In genomic region chr16:69378760-69379159, GRCh38 we compare ENCODE assay signal across 20 cellular contexts. TPM values are rescaled to one million over a fixed set of nuclear protein-coding genes. Genes with fewer than 3 reads are reported as not detected.
DNase-seq lines count a peak whose midpoint lies in the region; ATAC-seq lines count a peak whose summit lies in the region.
"Had no signal": no experiment of that assay in that cellular context is flagged by ENCODE, and none has a peak within 500 bp of the region (broad histone marks: within the 10 kb centered on the region; RNA-seq: fewer than 3 reads in every experiment).

No MANE protein-coding gene starts in this region.

- H3K4me1 Mint-ChIP-seq in activated CD4-positive, alpha-beta T cell treated with anti-CD3 and anti-CD28 coated beads for 36 hours, result peaks cover 46% of the 10 kb centered on the region
- H3K4me1 Mint-ChIP-seq in IgD-negative memory B cell, result peaks cover 32 to 35% (median 33%) of the 10 kb centered on the region in 3 donors

- H3K36me3 Mint-ChIP-seq in activated CD4-positive, alpha-beta T cell treated with anti-CD3 and anti-CD28 coated beads for 36 hours (ENCODE audit: low read depth), result peaks cover 63% of the 10 kb centered on the region
- peaks cover 24% of the 10 kb centered on the region for H3K36me3 Mint-ChIP-seq in IgD-negative memory B cell

- no peak overlapping the region for H3K4me3 Mint-ChIP-seq in activated CD4-positive, alpha-beta T cell treated with anti-CD3 and anti-CD28 coated beads for 36 hours
- peak overlapping the region in 2 of 4 donors; percentile 4 to 45 for H3K4me3 Mint-ChIP-seq in IgD-negative memory B cell

- no peak for ATAC-seq in activated CD4-positive, alpha-beta T cell treated with anti-CD3 and anti-CD28 coated beads for 36 hours
- ATAC-seq in GM21737 (IDR thresholded peaks at IDR 0.05; ENCODE audit: unreplicated experiment), result no peak
- ATAC-seq: GM12878, left ventricle myocardium superior, right cardiac atrium had no signal

- no peaks in the 10 kb centered on the region for H3K9me3 Mint-ChIP-seq in activated CD4-positive, alpha-beta T cell treated with anti-CD3 and anti-CD28 coated beads for 36 hours (ENCODE audit: low read depth)
- no peaks in the 10 kb centered on the region for H3K9me3 Mint-ChIP-seq in IgD-negative memory B cell

- POLR2A ChIA-PET in activated CD4-positive, alpha-beta T cell treated with anti-CD3 and anti-CD28 coated beads for 36 hours (lab: Charles Lee), result interaction anchor here (0.6 kb wide), 2 partner anchors 182 to 282 kb away, joined by 3 read pairs; no protein-coding TSS in a partner anchor

- peak overlapping the region; percentile 85 for H3K27ac Mint-ChIP-seq in activated CD4-positive, alpha-beta T cell treated with anti-CD3 and anti-CD28 coated beads for 36 hours
- H3K27ac Mint-ChIP-seq in IgD-negative memory B cell, result peak overlapping the region in 2 of 3 donors; percentile 21 to 28

- CTCF ChIA-PET in activated CD4-positive, alpha-beta T cell treated with anti-CD3 and anti-CD28 coated beads for 36 hours (lab: Charles Lee), result interaction anchor here (0.9 kb wide), 1 partner anchor 75 kb away, joined by 3 read pairs; no protein-coding TSS in a partner anchor

- no peak for DNase-seq in activated CD4-positive, alpha-beta T cell treated with anti-CD3 and anti-CD28 coated beads for 36 hours
- no peak for DNase-seq in activated CD4-positive, alpha-beta T cell treated with anti-CD3 and anti-CD28 coated beads, Interleukin-2, amount 50 U/mL, for 1 hour
- peak; percentile 74 for DNase-seq in iris pigment epithelial cell (ENCODE audit: low read depth)
- DNase-seq in DMS153 (lab: John Stamatoyannopoulos, UW), result no peak
- DNase-seq: 8988T; activated CD4-positive, alpha-beta T cell treated with anti-CD3 and anti-CD28 coated beads for 4 hours; adrenal gland; effector CD4-positive, alpha-beta T cell; GF-D8; glutamatergic neuron; left ventricle myocardium superior; NCI-H2029 treated with DMSO at 0.1 percent for 48 hours; right cardiac atrium; stimulated activated CD4-positive, alpha-beta T cell treated with anti-CD3 and anti-CD28 coated beads, Interleukin-15, amount 100 ng/mL, for 24 hours; stimulated activated naive CD4-positive, alpha-beta T cell treated with Interleukin-2 at 50 U/mL for 16 hours; transverse colon had no signal

- H3K27me3 Mint-ChIP-seq in activated CD4-positive, alpha-beta T cell treated with anti-CD3 and anti-CD28 coated beads for 36 hours, result no peaks in the 10 kb centered on the region
- H3K27me3 Mint-ChIP-seq in IgD-negative memory B cell, result no peaks in the 10 kb centered on the region

- intact Hi-C loops in activated CD4-positive, alpha-beta T cell treated with anti-CD3 and anti-CD28 coated beads for 36 hours (cut with DNase I, micrococcal nuclease), result no loop called here

RNA-seq across cellular contexts. Expression of gene TERF2, which starts 7.0 kb away (rescaled TPM):
- total RNA-seq in activated CD4-positive, alpha-beta T cell treated with anti-CD3 and anti-CD28 coated beads for 36 hours, result 10 to 100 TPM; 45.9 to 82.4 TPM
- polyA plus RNA-seq in IgD-negative memory B cell, result 50.7 TPM

RNA-seq across cellular contexts. Expression of gene TMED6, which starts 27.2 kb away (rescaled TPM):
- 1 to 10 TPM; 1.2 to 1.3 TPM for total RNA-seq in activated CD4-positive, alpha-beta T cell treated with anti-CD3 and anti-CD28 coated beads for 36 hours
- not detected for polyA plus RNA-seq in IgD-negative memory B cell
- total RNA-seq: left ventricle myocardium superior, RPMI7951 had no signal
- polyA plus RNA-seq: right cardiac atrium had no signal

RNA-seq across cellular contexts. Expression of gene NIP7, which starts 39.2 kb away (rescaled TPM):
- total RNA-seq in activated CD4-positive, alpha-beta T cell treated with anti-CD3 and anti-CD28 coated beads for 36 hours, result 10 to 100 TPM; 39.1 to 41.3 TPM
- 22.8 TPM for polyA plus RNA-seq in IgD-negative memory B cell

RNA-seq across cellular contexts. Expression of gene COG8, which starts 39.4 kb away (rescaled TPM):
- total RNA-seq in activated CD4-positive, alpha-beta T cell treated with anti-CD3 and anti-CD28 coated beads for 36 hours, result 10 to 100 TPM; 30.0 to 30.3 TPM
- polyA plus RNA-seq in IgD-negative memory B cell, result 42.9 TPM

RNA-seq across cellular contexts. Expression of gene CYB5B, which starts 45.7 kb away (rescaled TPM):
- total RNA-seq in activated CD4-positive, alpha-beta T cell treated with anti-CD3 and anti-CD28 coated beads for 36 hours, result 100 to 1,000 TPM; 158 to 187 TPM
- 98.9 TPM for polyA plus RNA-seq in IgD-negative memory B cell
